Comparison of ENCODE assay signal across 8 cellular contexts in the genomic region with DNA sequence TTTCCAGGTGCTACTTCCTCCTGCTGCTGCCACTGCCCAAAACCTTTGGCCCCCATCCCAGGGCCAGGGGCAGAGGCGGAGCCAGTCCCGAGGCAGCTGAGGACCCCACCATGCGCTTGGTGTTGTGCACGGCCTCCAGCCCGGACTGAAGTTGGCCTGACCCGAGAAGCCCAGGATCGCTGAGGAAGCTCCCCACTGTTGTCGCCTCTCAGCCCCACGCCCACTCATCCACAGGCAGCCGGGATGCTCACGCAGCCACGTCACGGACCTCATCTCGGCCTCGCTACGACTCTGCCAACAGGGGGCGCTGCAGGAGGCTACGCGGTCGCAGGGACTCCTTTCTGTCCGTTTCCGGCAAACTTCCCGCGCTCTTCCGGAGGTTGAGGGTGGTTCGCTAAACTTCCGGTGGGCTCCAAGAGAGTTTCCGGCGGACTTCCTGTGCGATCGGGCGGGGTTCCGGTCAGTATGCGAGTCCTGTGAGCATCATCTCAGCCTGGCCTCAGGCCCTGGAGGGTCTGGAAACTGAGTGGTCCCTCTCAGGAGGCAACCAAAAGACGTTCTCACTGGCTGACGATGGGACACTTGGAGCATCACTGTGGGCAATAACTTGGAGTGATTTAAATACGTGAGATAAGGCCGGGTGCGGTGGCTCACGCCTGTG. TPM values are rescaled to one million over a fixed set of nuclear protein-coding genes. Genes with fewer than 3 reads are reported as not detected.
DNase-seq lines count a peak whose midpoint lies in the region; ATAC-seq and TF ChIP-seq lines count a peak whose summit lies in the region.

No MANE protein-coding gene starts in this region.

- CTCF ChIA-PET in AG04449 (lab: Yijun Ruan, JAX) = interaction anchor here (0.9 to 4.7 kb wide), 4 partner anchors 25 to 63 kb away, joined by 3 to 38 read pairs (median 3); no protein-coding TSS in a partner anchor
- CTCF ChIA-PET in activated CD8-positive, alpha-beta T cell treated with anti-CD3 and anti-CD28 coated beads, Interleukin-2, amount 10 ng/mL, durations not matched to agents 7 days and 5 days (lab: Charles Lee) = interaction anchor here (0.8 to 3.0 kb wide), 8 partner anchors 12 to 85 kb away, joined by 3 to 25 read pairs (median 6); a partner anchor contains a TSS

- no peak overlapping the region for H2AFZ ChIP-seq in KMS-11 (ENCODE audit: low read depth)

- H3K9me3 ChIP-seq in effector memory CD4-positive, alpha-beta T cell (ENCODE audit: control insufficient read depth, low read length) = no peaks in the 10 kb centered on the region

- peak; percentile 48 for ATAC-seq in activated CD8-positive, alpha-beta T cell treated with anti-CD3 and anti-CD28 coated beads, Interleukin-2, amount 10 ng/mL, durations not matched to agents 7 days and 5 days
- ATAC-seq in naive thymus-derived CD8-positive, alpha-beta T cell = peak; percentile 53 to 80
- ATAC-seq in HG03460 (IDR thresholded peaks at IDR 0.05; ENCODE audit: unreplicated experiment) = no peak

- H3K4me2 ChIP-seq in KMS-11 = no peak overlapping the region

- peaks cover 54% of the 10 kb centered on the region for H3K27me3 ChIP-seq in KMS-11 (ENCODE audit: insufficient read depth, low read depth)
- no peaks in the 10 kb centered on the region for H3K27me3 ChIP-seq in effector memory CD4-positive, alpha-beta T cell (replicated peaks; ENCODE audit: control insufficient read depth, insufficient read depth, low read length, poor library complexity, severe bottlenecking)

- H3K79me2 ChIP-seq in KMS-11 (ENCODE audit: insufficient read depth, low read depth) = no peaks in the 10 kb centered on the region

- H3K4me3 Mint-ChIP-seq in activated CD8-positive, alpha-beta T cell treated with anti-CD3 and anti-CD28 coated beads, Interleukin-2, amount 10 ng/mL, durations not matched to agents 7 days and 5 days = peak overlapping the region; percentile 54
- H3K4me3 Mint-ChIP-seq in naive thymus-derived CD8-positive, alpha-beta T cell = peak overlapping the region; percentile 22 to 82 (median 69)
- peak overlapping the region; percentile 84 for H3K4me3 Mint-ChIP-seq in stimulated activated naive CD8-positive, alpha-beta T cell treated with anti-CD3 and anti-CD28 coated beads, Interleukin-15, Interleukin-2, amounts not matched to agents 100 ng/mL and 50 ng/mL, for 24 hours

- H3K27ac ChIP-seq in KMS-11 = no peak overlapping the region
- H3K27ac ChIP-seq in effector memory CD4-positive, alpha-beta T cell (ENCODE audit: insufficient read depth, low read length, poor library complexity, severe bottlenecking) = peak overlapping the region; percentile 28

- POLR2A ChIA-PET in AG04449 (lab: Yijun Ruan, JAX) = no interaction called here
- POLR2A ChIA-PET in activated CD8-positive, alpha-beta T cell treated with anti-CD3 and anti-CD28 coated beads, Interleukin-2, amount 10 ng/mL, durations not matched to agents 7 days and 5 days (lab: Charles Lee) = interaction anchor here (1.0 kb wide), 1 partner anchor 25 kb away, joined by 5 read pairs; no protein-coding TSS in a partner anchor
- POLR2A ChIA-PET in naive thymus-derived CD8-positive, alpha-beta T cell (lab: Charles Lee) = interaction anchor here (1.0 to 1.4 kb wide), 3 partner anchors 26 to 65 kb away, joined by 3 to 9 read pairs (median 5); a partner anchor contains a TSS

- no peak overlapping the region for H3K9ac ChIP-seq in KMS-11

- H3K27ac Mint-ChIP-seq in activated CD8-positive, alpha-beta T cell treated with anti-CD3 and anti-CD28 coated beads, Interleukin-2, amount 10 ng/mL, durations not matched to agents 7 days and 5 days = peak overlapping the region; percentile 88
- H3K27ac Mint-ChIP-seq in naive thymus-derived CD8-positive, alpha-beta T cell = peak overlapping the region; percentile 86 to 96 (median 94)
- H3K27ac Mint-ChIP-seq in stimulated activated naive CD8-positive, alpha-beta T cell treated with anti-CD3 and anti-CD28 coated beads, Interleukin-15, Interleukin-2, amounts not matched to agents 100 ng/mL and 50 ng/mL, for 24 hours = peak overlapping the region; percentile 90

- H3K9me3 Mint-ChIP-seq in activated CD8-positive, alpha-beta T cell treated with anti-CD3 and anti-CD28 coated beads, Interleukin-2, amount 10 ng/mL, durations not matched to agents 7 days and 5 days (ENCODE audit: insufficient read depth) = no peaks in the 10 kb centered on the region
- no peaks in the 10 kb centered on the region for H3K9me3 Mint-ChIP-seq in naive thymus-derived CD8-positive, alpha-beta T cell
- no peaks in the 10 kb centered on the region for H3K9me3 Mint-ChIP-seq in stimulated activated naive CD8-positive, alpha-beta T cell treated with anti-CD3 and anti-CD28 coated beads, Interleukin-15, Interleukin-2, amounts not matched to agents 100 ng/mL and 50 ng/mL, for 24 hours

- no peaks in the 10 kb centered on the region for H3K4me1 ChIP-seq in KMS-11 (ENCODE audit: low read depth, poor library complexity, severe bottlenecking)
- peaks cover 27% of the 10 kb centered on the region for H3K4me1 ChIP-seq in effector memory CD4-positive, alpha-beta T cell (ENCODE audit: control insufficient read depth, insufficient read depth, low read length, poor library complexity, severe bottlenecking)

- H3K27me3 Mint-ChIP-seq in activated CD8-positive, alpha-beta T cell treated with anti-CD3 and anti-CD28 coated beads, Interleukin-2, amount 10 ng/mL, durations not matched to agents 7 days and 5 days (ENCODE audit: low read depth) = peaks cover 1% of the 10 kb centered on the region
- peaks cover 0 to 2% (median under 1%) of the 10 kb centered on the region in 5 donors for H3K27me3 Mint-ChIP-seq in naive thymus-derived CD8-positive, alpha-beta T cell
- no peaks in the 10 kb centered on the region for H3K27me3 Mint-ChIP-seq in stimulated activated naive CD8-positive, alpha-beta T cell treated with anti-CD3 and anti-CD28 coated beads, Interleukin-15, Interleukin-2, amounts not matched to agents 100 ng/mL and 50 ng/mL, for 24 hours

- no peaks in the 10 kb centered on the region for H4K20me1 ChIP-seq in KMS-11 (ENCODE audit: insufficient read depth)

- no peak overlapping the region for H3K4me3 ChIP-seq in AG04449 (ENCODE audit: low read depth, low read length)
- no peak overlapping the region for H3K4me3 ChIP-seq in KMS-11 (IDR thresholded peaks at IDR 0.05; ENCODE audit: insufficient read depth, low read depth, low read length)
- peak overlapping the region; percentile 11 for H3K4me3 ChIP-seq in effector memory CD4-positive, alpha-beta T cell (ENCODE audit: insufficient read depth, low read depth, low read length, poor library complexity, severe bottlenecking)

- TF ChIP-seq CTCF in AG04449 (IDR thresholded peaks at IDR 0.05; ENCODE audit: insufficient read depth, low read length, missing control alignments) (peak; percentile 46), KMS-11 (conservative IDR thresholded peaks at IDR 0.05; ENCODE audit: low read depth, low read length) (peak; percentile 38)

- DNase-seq in AG04449 (ENCODE audit: low read depth, low spot score) (no peak), LoVo (ENCODE audit: low spot score) (no peak)
- peak; percentile 80 for DNase-seq in activated CD8-positive, alpha-beta T cell treated with anti-CD3 and anti-CD28 coated beads, Interleukin-2, amount 10 ng/mL, durations not matched to agents 7 days and 5 days
- peak; percentile 19 to 51 (median 43) for DNase-seq in effector memory CD4-positive, alpha-beta T cell
- DNase-seq in naive thymus-derived CD8-positive, alpha-beta T cell = peak in 9 of 10 donors; percentile 53 to 77 (median 62)

- no peaks in the 10 kb centered on the region for H3K36me3 ChIP-seq in KMS-11 (ENCODE audit: insufficient read depth)
- H3K36me3 ChIP-seq in effector memory CD4-positive, alpha-beta T cell (ENCODE audit: control insufficient read depth, insufficient read depth, low read length) = no peaks in the 10 kb centered on the region

- peaks cover 60% of the 10 kb centered on the region for H3K4me1 Mint-ChIP-seq in activated CD8-positive, alpha-beta T cell treated with anti-CD3 and anti-CD28 coated beads, Interleukin-2, amount 10 ng/mL, durations not matched to agents 7 days and 5 days (ENCODE audit: low read depth)
- H3K4me1 Mint-ChIP-seq in naive thymus-derived CD8-positive, alpha-beta T cell = peaks cover 11 to 62% (median 56%) of the 10 kb centered on the region in 4 donors
- peaks cover 50% of the 10 kb centered on the region for H3K4me1 Mint-ChIP-seq in stimulated activated naive CD8-positive, alpha-beta T cell treated with anti-CD3 and anti-CD28 coated beads, Interleukin-15, Interleukin-2, amounts not matched to agents 100 ng/mL and 50 ng/mL, for 24 hours (ENCODE audit: low read depth)

- H3K36me3 Mint-ChIP-seq in activated CD8-positive, alpha-beta T cell treated with anti-CD3 and anti-CD28 coated beads, Interleukin-2, amount 10 ng/mL, durations not matched to agents 7 days and 5 days (ENCODE audit: low read depth) = no peaks in the 10 kb centered on the region
- no peaks in the 10 kb centered on the region for H3K36me3 Mint-ChIP-seq in naive thymus-derived CD8-positive, alpha-beta T cell
- peaks cover 3% of the 10 kb centered on the region for H3K36me3 Mint-ChIP-seq in stimulated activated naive CD8-positive, alpha-beta T cell treated with anti-CD3 and anti-CD28 coated beads, Interleukin-15, Interleukin-2, amounts not matched to agents 100 ng/mL and 50 ng/mL, for 24 hours (ENCODE audit: low read depth)

RNA-seq across cellular contexts. Expression of a gene that starts 12.4 kb away (rescaled TPM):
- total RNA-seq in activated CD8-positive, alpha-beta T cell treated with anti-CD3 and anti-CD28 coated beads, Interleukin-2, amount 10 ng/mL, durations not matched to agents 7 days and 5 days = 1 to 10 TPM; 2.9 to 3.7 TPM
- not detected for total RNA-seq in naive thymus-derived CD8-positive, alpha-beta T cell
- not detected for polyA plus RNA-seq in naive thymus-derived CD8-positive, alpha-beta T cell

RNA-seq across cellular contexts. Expression of a gene that starts 15.5 kb away (rescaled TPM):
- not detected for total RNA-seq in activated CD8-positive, alpha-beta T cell treated with anti-CD3 and anti-CD28 coated beads, Interleukin-2, amount 10 ng/mL, durations not matched to agents 7 days and 5 days
- total RNA-seq in naive thymus-derived CD8-positive, alpha-beta T cell = not detected
- not detected for polyA plus RNA-seq in naive thymus-derived CD8-positive, alpha-beta T cell

RNA-seq across cellular contexts. Expression of a gene that starts 25.4 kb away (rescaled TPM):
- 1 to 10 TPM; 5.2 to 6.0 TPM for total RNA-seq in activated CD8-positive, alpha-beta T cell treated with anti-CD3 and anti-CD28 coated beads, Interleukin-2, amount 10 ng/mL, durations not matched to agents 7 days and 5 days
- total RNA-seq in naive thymus-derived CD8-positive, alpha-beta T cell = 1 to 10 TPM; 2.0 to 2.9 TPM
- polyA plus RNA-seq in naive thymus-derived CD8-positive, alpha-beta T cell = 10 to 100 TPM in 1 of 3 donors, 1 to 10 TPM in 2; 1.5 to 14.7 (median 3.2) TPM

RNA-seq across cellular contexts. Expression of a gene that starts 40.5 kb away (rescaled TPM):
- total RNA-seq in activated CD8-positive, alpha-beta T cell treated with anti-CD3 and anti-CD28 coated beads, Interleukin-2, amount 10 ng/mL, durations not matched to agents 7 days and 5 days = 10 to 100 TPM; 22.5 to 22.8 TPM
- total RNA-seq in naive thymus-derived CD8-positive, alpha-beta T cell = 10 to 100 TPM; 22.2 to 26.0 TPM
- 10 to 100 TPM; 18.0 to 28.8 (median 26.5) TPM for polyA plus RNA-seq in naive thymus-derived CD8-positive, alpha-beta T cell

RNA-seq across cellular contexts. Expression of a gene that starts 44.2 kb away (rescaled TPM):
- total RNA-seq in activated CD8-positive, alpha-beta T cell treated with anti-CD3 and anti-CD28 coated beads, Interleukin-2, amount 10 ng/mL, durations not matched to agents 7 days and 5 days = not detected
- total RNA-seq in naive thymus-derived CD8-positive, alpha-beta T cell = not detected
- not detected for polyA plus RNA-seq in naive thymus-derived CD8-positive, alpha-beta T cell

Comparison
In these comparisons a context has a peak if more than half of its experiments do, and no peak if none do; other contexts are left out.
1. DNase-seq: peak in activated CD8-positive, alpha-beta T cell treated with anti-CD3 and anti-CD28 coated beads, Interleukin-2, amount 10 ng/mL, durations not matched to agents 7 days and 5 days (single experiment), effector memory CD4-positive, alpha-beta T cell (3 of 3) and naive thymus-derived CD8-positive, alpha-beta T cell (9 of 10); none in AG04449 (single experiment) and LoVo (single experiment).
2. Peak in every context shown above with its lines, with median percentiles within 50 percentile points of each other: H3K27ac Mint-ChIP-seq and H3K4me3 Mint-ChIP-seq.